In genomic region chr18:70650878-70651277, GRCh38 we compare ENCODE assay signal across 22 cellular contexts.
DNase-seq lines count a peak whose midpoint lies in the region; ATAC-seq, FAIRE-seq and TF ChIP-seq lines count a peak whose summit lies in the region.
"Had no signal": no experiment of that assay in that cellular context is flagged by ENCODE, and none has a peak within 500 bp of the region (broad histone marks: within the 10 kb centered on the region; RNA-seq: fewer than 3 reads in every experiment).

No MANE protein-coding gene starts in this region.

- peak overlapping the region; percentile 27 to 82 for H3K27ac Mint-ChIP-seq in activated naive CD4-positive, alpha-beta T cell treated with anti-CD3 and anti-CD28 coated beads, Interleukin-2, amount 50 U/mL, for 72 hours
- peak overlapping the region; percentile 35 for H3K27ac Mint-ChIP-seq in activated CD8-positive, alpha-beta T cell treated with anti-CD3 and anti-CD28 coated beads, Interleukin-2, amount 10 ng/mL, durations not matched to agents 7 days and 5 days
- H3K27ac Mint-ChIP-seq in stimulated activated naive CD8-positive, alpha-beta T cell treated with anti-CD3 and anti-CD28 coated beads, Interleukin-15, amount 100 ng/mL, for 72 hours = peak overlapping the region in 1 of 2 donors; percentile 86
- H3K27ac Mint-ChIP-seq: IgD-negative memory B cell had no signal

- POLR2A ChIA-PET in activated CD8-positive, alpha-beta T cell treated with anti-CD3 and anti-CD28 coated beads, Interleukin-2, amount 10 ng/mL, durations not matched to agents 7 days and 5 days (lab: Charles Lee) = no interaction called here

- no peak for DNase-seq in activated naive CD4-positive, alpha-beta T cell treated with anti-CD3 and anti-CD28 coated beads, Interleukin-2, amount 50 U/mL, for 72 hours (ENCODE audit: low spot score in 2 of 2)
- no peak for DNase-seq in activated naive CD4-positive, alpha-beta T cell treated with Interleukin-2 at 50 U/mL for 16 hours
- no peak for DNase-seq in D721Med (ENCODE audit: insufficient read length, low spot score)
- DNase-seq in activated CD8-positive, alpha-beta T cell treated with anti-CD3 and anti-CD28 coated beads, Interleukin-2, amount 10 ng/mL, durations not matched to agents 7 days and 5 days = peak; percentile 28
- no peak for DNase-seq in stimulated activated naive CD8-positive, alpha-beta T cell treated with anti-CD3 and anti-CD28 coated beads, Interleukin-15, amount 100 ng/mL, for 72 hours
- no peak for DNase-seq in superior temporal gyrus (ENCODE audit: extremely low spot score)
- DNase-seq: BE2C, DMS153, MV-4-11, NCI-H1105 treated with DMSO at 0.1 percent for 48 hours, NCI-H1694 treated with DMSO at 0.1 percent for 48 hours, NCI-H2081 treated with DMSO at 0.1 percent for 48 hours, NCI-H2171 treated with DMSO at 0.1 percent for 48 hours, NCI-H524 treated with DMSO at 0.1 percent for 48 hours, NCI-H82, Peyer's patch had no signal

- no peaks in the 10 kb centered on the region for H3K27me3 Mint-ChIP-seq in activated CD8-positive, alpha-beta T cell treated with anti-CD3 and anti-CD28 coated beads, Interleukin-2, amount 10 ng/mL, durations not matched to agents 7 days and 5 days (ENCODE audit: low read depth)
- H3K27me3 Mint-ChIP-seq in stimulated activated naive CD8-positive, alpha-beta T cell treated with anti-CD3 and anti-CD28 coated beads, Interleukin-15, amount 100 ng/mL, for 72 hours = no peaks in the 10 kb centered on the region
- H3K27me3 Mint-ChIP-seq: IgD-negative memory B cell had no signal

- peak; percentile 29 for FAIRE-seq in D721Med (lab: Jason Lieb, UNC)
- FAIRE-seq: G401.6, GM18507, H1 had no signal

- H3K4me3 Mint-ChIP-seq in activated CD8-positive, alpha-beta T cell treated with anti-CD3 and anti-CD28 coated beads, Interleukin-2, amount 10 ng/mL, durations not matched to agents 7 days and 5 days = no peak overlapping the region
- H3K4me3 Mint-ChIP-seq in stimulated activated naive CD8-positive, alpha-beta T cell treated with anti-CD3 and anti-CD28 coated beads, Interleukin-15, amount 100 ng/mL, for 72 hours = peak overlapping the region in 1 of 2 donors; percentile 5
- H3K4me3 Mint-ChIP-seq: IgD-negative memory B cell had no signal

- peaks cover 14 to 20% of the 10 kb centered on the region in 2 donors for H3K36me3 Mint-ChIP-seq in activated naive CD4-positive, alpha-beta T cell treated with anti-CD3 and anti-CD28 coated beads, Interleukin-2, amount 50 U/mL, for 72 hours
- H3K36me3 Mint-ChIP-seq in activated CD8-positive, alpha-beta T cell treated with anti-CD3 and anti-CD28 coated beads, Interleukin-2, amount 10 ng/mL, durations not matched to agents 7 days and 5 days (ENCODE audit: low read depth) = peaks cover 16% of the 10 kb centered on the region
- H3K36me3 Mint-ChIP-seq: IgD-negative memory B cell had no signal

- CTCF ChIA-PET in activated CD8-positive, alpha-beta T cell treated with anti-CD3 and anti-CD28 coated beads, Interleukin-2, amount 10 ng/mL, durations not matched to agents 7 days and 5 days (lab: Charles Lee) = no interaction called here

- peaks cover 19 to 22% of the 10 kb centered on the region in 2 donors for H3K9me3 Mint-ChIP-seq in activated naive CD4-positive, alpha-beta T cell treated with anti-CD3 and anti-CD28 coated beads, Interleukin-2, amount 50 U/mL, for 72 hours
- H3K9me3 Mint-ChIP-seq in activated CD8-positive, alpha-beta T cell treated with anti-CD3 and anti-CD28 coated beads, Interleukin-2, amount 10 ng/mL, durations not matched to agents 7 days and 5 days (ENCODE audit: insufficient read depth) = peaks cover 9% of the 10 kb centered on the region
- H3K9me3 Mint-ChIP-seq in stimulated activated naive CD8-positive, alpha-beta T cell treated with anti-CD3 and anti-CD28 coated beads, Interleukin-15, amount 100 ng/mL, for 72 hours = peaks cover 18 to 19% of the 10 kb centered on the region in 2 donors

- no peak for TF ChIP-seq CTCF in D721Med (IDR thresholded peaks at IDR 0.05; ENCODE audit: insufficient read depth, missing control alignments)

- H3K4me1 Mint-ChIP-seq in activated CD8-positive, alpha-beta T cell treated with anti-CD3 and anti-CD28 coated beads, Interleukin-2, amount 10 ng/mL, durations not matched to agents 7 days and 5 days (ENCODE audit: low read depth) = peaks cover 8% of the 10 kb centered on the region
- peaks cover 25% of the 10 kb centered on the region for H3K4me1 Mint-ChIP-seq in stimulated activated naive CD8-positive, alpha-beta T cell treated with anti-CD3 and anti-CD28 coated beads, Interleukin-15, amount 100 ng/mL, for 72 hours
- H3K4me1 Mint-ChIP-seq: IgD-negative memory B cell had no signal

- peak in 1 of 2 donors; percentile 51 for ATAC-seq in activated naive CD4-positive, alpha-beta T cell treated with anti-CD3 and anti-CD28 coated beads, Interleukin-2, amount 50 U/mL, for 72 hours
- no peak for ATAC-seq in activated CD8-positive, alpha-beta T cell treated with anti-CD3 and anti-CD28 coated beads, Interleukin-2, amount 10 ng/mL, durations not matched to agents 7 days and 5 days
- ATAC-seq in stimulated activated naive CD8-positive, alpha-beta T cell treated with anti-CD3 and anti-CD28 coated beads, Interleukin-15, amount 100 ng/mL, for 72 hours = peak; percentile 39
- no peak for ATAC-seq in HG03457 (IDR thresholded peaks at IDR 0.05; ENCODE audit: unreplicated experiment)
- ATAC-seq: HCT116 had no signal
